ENCODE assay signal across 17 cellular contexts in the genomic region with DNA sequence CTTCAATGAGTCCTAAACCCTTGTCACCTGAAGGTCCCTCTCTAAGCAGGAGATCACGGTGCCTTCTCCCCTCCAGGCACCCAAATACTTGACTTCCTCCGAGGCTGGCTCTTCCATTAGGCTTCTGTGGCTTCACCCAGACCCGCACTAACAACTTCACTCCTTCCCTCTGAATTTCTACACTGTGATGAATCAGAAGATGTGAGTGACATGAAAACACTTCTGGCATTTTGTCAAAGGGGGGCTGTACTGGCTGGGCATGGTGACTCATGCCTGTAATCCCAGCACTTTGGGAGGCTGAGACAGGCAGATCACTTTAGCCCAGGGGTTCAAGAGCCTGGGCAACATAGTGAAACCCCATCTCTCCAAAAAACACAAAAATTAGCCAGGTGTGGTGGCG.
A peak's percentile ranks its signal among the peaks of the same experiment; 100 is the strongest.
DNase-seq lines count a peak whose midpoint lies in the region; ATAC-seq, FAIRE-seq and TF ChIP-seq lines count a peak whose summit lies in the region.
"Had no signal": no experiment of that assay in that cellular context is flagged by ENCODE, and none has a peak within 500 bp of the region (broad histone marks: within the 10 kb centered on the region; RNA-seq: fewer than 3 reads in every experiment).

No MANE protein-coding gene starts in this region.

- H3K4me3 ChIP-seq in epithelial cell of proximal tubule (ENCODE audit: low read depth, low read length) = no peak overlapping the region
- H3K4me3 ChIP-seq in sigmoid colon = no peak overlapping the region
- H3K4me3 ChIP-seq: Peyer's patch, tibial artery had no signal

- H3K27ac Mint-ChIP-seq in HFFc6 = no peak overlapping the region
- H3K27ac Mint-ChIP-seq: activated CD4-positive, alpha-beta T cell treated with anti-CD3 and anti-CD28 coated beads for 36 hours; activated naive CD8-positive, alpha-beta T cell; naive thymus-derived CD8-positive, alpha-beta T cell had no signal

- H3K27me3 Mint-ChIP-seq in HFFc6 (ENCODE audit: insufficient read depth) = peaks cover 14% of the 10 kb centered on the region
- H3K27me3 Mint-ChIP-seq: activated naive CD8-positive, alpha-beta T cell had no signal

- 78 to 85% methylated on average over 4 of the region's 4 CpGs for WGBS in sigmoid colon, 2 donors

- TF ChIP-seq EP300 in sigmoid colon (IDR thresholded peaks at IDR 0.05) = no peak

- TF ChIP-seq POLR2A in sigmoid colon (IDR thresholded peaks at IDR 0.05) = no peak

- intact Hi-C loops in sigmoid colon (cut with DNase I) = no loop called here

- ATAC-seq in HG03469 (IDR thresholded peaks at IDR 0.05; ENCODE audit: unreplicated experiment) = no peak
- ATAC-seq: activated CD4-positive, alpha-beta T cell treated with anti-CD3 and anti-CD28 coated beads for 36 hours; naive thymus-derived CD8-positive, alpha-beta T cell had no signal

- FAIRE-seq in RCC 7860 (lab: Jason Lieb, UNC) = no peak
- FAIRE-seq: GM18507 had no signal

- in situ Hi-C loops in GM13976 (cut with MboI; ENCODE audit: low sequenced_read_pairs, unreplicated experiment) = no loop called here

- no peaks in the 10 kb centered on the region for H3K4me1 Mint-ChIP-seq in HFFc6 (ENCODE audit: low read depth)
- H3K4me1 Mint-ChIP-seq: activated CD4-positive, alpha-beta T cell treated with anti-CD3 and anti-CD28 coated beads for 36 hours; central memory CD8-positive, alpha-beta T cell; naive thymus-derived CD8-positive, alpha-beta T cell had no signal

- DNase-seq in HFFc6 (peak; percentile 25), RCC 7860 (ENCODE audit: low spot score) (peak; percentile 17), epithelial cell of proximal tubule (ENCODE audit: low read depth) (peak; percentile 2), sigmoid colon (peak; percentile 2), NCI-H69 (lab: John Stamatoyannopoulos, UW) (no peak), GM13976 (ENCODE audit: low spot score) (no peak)
- DNase-seq: activated CD4-positive, alpha-beta T cell treated with anti-CD3 and anti-CD28 coated beads for 36 hours; naive thymus-derived CD8-positive, alpha-beta T cell; NCI-H187; NCI-H524 treated with DMSO at 0.1 percent for 48 hours; Peyer's patch; retina; tibial artery had no signal

- no peaks in the 10 kb centered on the region for H3K36me3 Mint-ChIP-seq in HFFc6 (ENCODE audit: low read depth)
- H3K36me3 Mint-ChIP-seq: activated naive CD8-positive, alpha-beta T cell; naive thymus-derived CD8-positive, alpha-beta T cell had no signal

- H3K9me3 ChIP-seq in sigmoid colon = no peaks in the 10 kb centered on the region
- H3K9me3 ChIP-seq: Peyer's patch, tibial artery had no signal

- no peaks in the 10 kb centered on the region for H3K36me3 ChIP-seq in sigmoid colon
- H3K36me3 ChIP-seq: Peyer's patch, tibial artery had no signal

- H3K27me3 ChIP-seq in sigmoid colon = no peaks in the 10 kb centered on the region
- H3K27me3 ChIP-seq: Peyer's patch had no signal

- no peaks in the 10 kb centered on the region; the same call in 1 of the 2 replicates for H3K9me3 Mint-ChIP-seq in HFFc6
- H3K9me3 Mint-ChIP-seq: central memory CD8-positive, alpha-beta T cell; naive thymus-derived CD8-positive, alpha-beta T cell had no signal

- H3K27ac ChIP-seq in sigmoid colon = no peak overlapping the region
- H3K27ac ChIP-seq: Peyer's patch, tibial artery had no signal

- no peak overlapping the region for H3K4me3 Mint-ChIP-seq in HFFc6
- H3K4me3 Mint-ChIP-seq: activated CD4-positive, alpha-beta T cell treated with anti-CD3 and anti-CD28 coated beads for 36 hours; activated naive CD8-positive, alpha-beta T cell; central memory CD8-positive, alpha-beta T cell; naive thymus-derived CD8-positive, alpha-beta T cell had no signal

- TF ChIP-seq CTCF in HFFc6 (IDR thresholded peaks at IDR 0.05) = no peak
- TF ChIP-seq CTCF in epithelial cell of proximal tubule (conservative IDR thresholded peaks at IDR 0.05; ENCODE audit: low read depth, low read length) = no peak
- TF ChIP-seq CTCF in sigmoid colon (IDR thresholded peaks at IDR 0.05) = no peak
- no peak for TF ChIP-seq CTCF in GM13976 (IDR thresholded peaks at IDR 0.05; ENCODE audit: borderline replicate concordance, control extremely low read depth, extremely low read depth, insufficient read depth, missing control alignments)

- H3K4me1 ChIP-seq in sigmoid colon = no peaks in the 10 kb centered on the region
- H3K4me1 ChIP-seq: Peyer's patch, tibial artery had no signal

Comparison
In these comparisons a context has a peak if more than half of its experiments do, and no peak if none do; other contexts are left out.
1. DNase-seq: peak in HFFc6 (single experiment), RCC 7860 (single experiment), epithelial cell of proximal tubule (single experiment) and sigmoid colon (single experiment); none in NCI-H69 (single experiment) and GM13976 (single experiment).